2 cellular contexts compared by ENCODE assay signal in genomic region chr1:2625748-2626147, GRCh38. TPM values are rescaled to one million over a fixed set of nuclear protein-coding genes. Genes with fewer than 3 reads are reported as not detected.
"Had no signal": no experiment of that assay in that cellular context is flagged by ENCODE, and none has a peak within 500 bp of the region (broad histone marks: within the 10 kb centered on the region; RNA-seq: fewer than 3 reads in every experiment).

No MANE protein-coding gene starts in this region.

RNA-seq across cellular contexts. Expression of gene MMEL1, which starts 7.1 kb away (rescaled TPM):
- total RNA-seq: osteocyte, right atrium auricular region had no signal
